In genomic region chr12:96400631-96401060, GRCh38 we compare ENCODE assay signal across 8 cellular contexts. TPM values are rescaled to one million over a fixed set of nuclear protein-coding genes. Genes with fewer than 3 reads are reported as not detected.
DNase-seq lines count a peak whose midpoint lies in the region; ATAC-seq and TF ChIP-seq lines count a peak whose summit lies in the region.

No MANE protein-coding gene starts in this region.

- TF ChIP-seq EP300 in stomach (IDR thresholded peaks at IDR 0.05) = no peak

- TF ChIP-seq POLR2A in stomach (IDR thresholded peaks at IDR 0.05) = no peak

- H3K4me1 ChIP-seq in HEK293 (ENCODE audit: control insufficient read depth, insufficient read depth, low read length) = peaks cover 4% of the 10 kb centered on the region; the same call in 1 of the 2 replicates
- H3K4me1 ChIP-seq in stomach = peaks cover 8 to 42% (median 25%) of the 10 kb centered on the region in 4 donors

- H3K27me3 ChIP-seq in layer of hippocampus (ENCODE audit: control insufficient read depth, insufficient read depth, low read length) (no peaks in the 10 kb centered on the region), stomach (no peaks in the 10 kb centered on the region)

- POLR2A ChIA-PET in HEK293 (lab: Yijun Ruan, JAX) = interaction anchor here (0.6 to 2.3 kb wide), 12 partner anchors 30 to 1341 kb away, joined by 3 to 11 read pairs (median 3); partner anchors contain the start of genes CFAP54 and LTA4H

- peak overlapping the region; percentile 95 for H3K4me3 ChIP-seq in HEK293 (ENCODE audit: low read depth, low read length)
- H3K4me3 ChIP-seq in stomach = peak overlapping the region; percentile 74 to 98 (median 86)

- in situ Hi-C loops in T47D (cut with HindIII; ENCODE audit: low pct_unique_long_range_greater_than_20kb, low sequenced_read_pairs) = no loop called here

- peak overlapping the region; percentile 66 for H3K27ac ChIP-seq in HEK293 (ENCODE audit: extremely low read depth, low read depth, low read length)
- peak overlapping the region; percentile 92 for H3K27ac ChIP-seq in layer of hippocampus (ENCODE audit: low read depth, low read length)
- peak overlapping the region; percentile 91 to 100 (median 99) for H3K27ac ChIP-seq in stomach

- peak; percentile 51 to 63 for DNase-seq in NCI-H446 (lab: John Stamatoyannopoulos, UW)
- no peak for DNase-seq in NCI-H446 treated with DMSO at 0.1 percent for 48 hours (lab: John Stamatoyannopoulos, UW)
- peak; percentile 13 for DNase-seq in NCI-H146 treated with DMSO at 0.1 percent for 48 hours (lab: John Stamatoyannopoulos, UW; ENCODE audit: unreplicated experiment)
- DNase-seq in T47D (ENCODE audit: low read depth in 1 of 2, low spot score in 1 of 2) = peak; percentile 30 to 57
- DNase-seq in stomach = no peak

- H3K36me3 ChIP-seq in HEK293 (ENCODE audit: control insufficient read depth in 2 of 2, insufficient read depth in 1 of 2, low read length in 2 of 2) (no peaks in the 10 kb centered on the region), stomach (no peaks in the 10 kb centered on the region)

- 0 to 1% (median 0%) methylated on average over 8 to 19 of the region's 19 CpGs for WGBS in stomach, 5 donors

- ATAC-seq in HG02840 (IDR thresholded peaks at IDR 0.05; ENCODE audit: low FRiP score, unreplicated experiment) = no peak

- no peak for TF ChIP-seq CTCF in HEK293 (tag by site-specific recombination; IDR thresholded peaks at IDR 0.05)
- TF ChIP-seq CTCF in stomach (IDR thresholded peaks at IDR 0.05) = no peak

- H3K9me3 ChIP-seq in HEK293 (ENCODE audit: control insufficient read depth, insufficient read depth, low read depth, low read length) = no peaks in the 10 kb centered on the region
- H3K9me3 ChIP-seq in stomach = no peaks in the 10 kb centered on the region

- CTCF ChIA-PET in HEK293 (lab: Yijun Ruan, JAX) = interaction anchor here (1.0 to 3.6 kb wide), 8 partner anchors 10 to 340 kb away, joined by 3 to 19 read pairs (median 4); no protein-coding TSS in a partner anchor

- intact Hi-C loops in stomach (cut with DNase I; ENCODE audit: low total_unique reads) = no loop called here

TF ChIP-seq in HEK293, 187 proteins besides CTCF, POLR2A, EP300 and RAD21 (continues in another document):
- TF ChIP-seq ZNF394 (tag by site-specific recombination; IDR thresholded peaks at IDR 0.05; ENCODE audit: borderline replicate concordance) = no peak
- TF ChIP-seq ZNF629 (tag by site-specific recombination; IDR thresholded peaks at IDR 0.05) = no peak
- no peak for TF ChIP-seq GFI1B (tag by site-specific recombination; IDR thresholded peaks at IDR 0.05)
- TF ChIP-seq ZNF335 (tag by site-specific recombination; conservative IDR thresholded peaks at IDR 0.05) = peak; percentile 92
- TF ChIP-seq ZNF76 (tag by site-specific recombination; IDR thresholded peaks at IDR 0.05; ENCODE audit: borderline replicate concordance, low read depth) = no peak
- TF ChIP-seq ZBTB20 (tag by site-specific recombination; IDR thresholded peaks at IDR 0.05) = no peak; the same call in 1 of the 2 replicates
- no peak for TF ChIP-seq ZNF184 (tag by site-specific recombination; IDR thresholded peaks at IDR 0.05)
- no peak for TF ChIP-seq ZNF571 (tag by site-specific recombination; IDR thresholded peaks at IDR 0.05)
- TF ChIP-seq ZBTB10 (tag by site-specific recombination; IDR thresholded peaks at IDR 0.05) = peak; percentile 76; the same call in 1 of the 2 replicates
- TF ChIP-seq ZNF707 (tag by site-specific recombination; IDR thresholded peaks at IDR 0.05) = no peak
- TF ChIP-seq ZNF18 (tag by site-specific recombination; IDR thresholded peaks at IDR 0.05) = no peak
- no peak for TF ChIP-seq ZNF10 (tag by site-specific recombination; IDR thresholded peaks at IDR 0.05)
- no peak for TF ChIP-seq PRDM2 (tag by site-specific recombination; IDR thresholded peaks at IDR 0.05; ENCODE audit: borderline replicate concordance)
- peak; percentile 42; the same call in 1 of the 2 replicates for TF ChIP-seq GLIS2 (tag by site-specific recombination; IDR thresholded peaks at IDR 0.05)

RNA-seq across cellular contexts. Expression of gene CDK17, which starts 0.4 kb away (rescaled TPM):
- total RNA-seq in stomach = 100 to 1,000 TPM in 2 of 5 donors, 10 to 100 TPM in 3; 33.3 to 137 (median 92.7) TPM
- polyA plus RNA-seq in stomach = 1 to 10 TPM; 5.4 to 7.9 (median 7.8) TPM

Comparison
In these comparisons a context has a peak if more than half of its experiments do, and no peak if none do; other contexts are left out.
1. DNase-seq: peak in NCI-H446 (2 of 2), NCI-H146 treated with DMSO at 0.1 percent for 48 hours (single experiment) and T47D (2 of 2); none in NCI-H446 treated with DMSO at 0.1 percent for 48 hours (single experiment) and stomach (single experiment).
2. Peak in every context shown above with its lines, with median percentiles within 50 percentile points of each other: H3K27ac ChIP-seq.